ENCODE assay signal across 8 cellular contexts in the genomic region with DNA sequence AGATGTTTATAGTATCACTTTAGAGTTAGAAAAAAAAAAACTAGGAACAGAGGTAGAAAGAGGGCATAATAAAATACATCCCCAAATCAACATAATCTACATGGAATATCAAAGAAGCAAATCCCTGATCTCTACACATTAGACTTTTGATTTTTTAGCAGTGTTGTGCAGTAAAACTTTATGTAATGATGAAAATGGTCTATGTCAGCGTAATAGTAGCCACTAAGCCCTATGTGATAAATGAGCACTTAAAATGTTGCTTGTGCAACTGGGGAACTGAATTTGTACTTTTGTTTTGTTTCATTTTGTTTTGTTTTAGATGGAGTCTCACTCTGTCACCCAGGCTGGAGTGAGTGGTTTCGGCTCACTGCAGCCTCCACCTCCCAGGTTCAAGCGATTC.
"Had no signal": no experiment of that assay in that cellular context is flagged by ENCODE, and none has a peak within 500 bp of the region (broad histone marks: within the 10 kb centered on the region; RNA-seq: fewer than 3 reads in every experiment).

No MANE protein-coding gene starts in this region.

- H2AFZ ChIP-seq: GM23338 had no signal

- DNase-seq: H9, HCEC 1CT, KBM-7 had no signal

- H3K27ac ChIP-seq: KMS-11 had no signal

- FAIRE-seq: H1, H54, HTR-8/SVneo had no signal

- H3K4me3 ChIP-seq: GM23338 had no signal

- H3K9ac ChIP-seq: KMS-11 had no signal

- ATAC-seq: GM23338 had no signal

- H3K4me2 ChIP-seq: GM23338, KMS-11 had no signal
